Comparison of ENCODE assay signal across 19 cellular contexts in genomic region chr15:58378241-58379085, GRCh38. TPM values are rescaled to one million over a fixed set of nuclear protein-coding genes. Genes with fewer than 3 reads are reported as not detected.
DNase-seq lines count a peak whose midpoint lies in the region; TF ChIP-seq lines count a peak whose summit lies in the region.
"Had no signal": no experiment of that assay in that cellular context is flagged by ENCODE, and none has a peak within 500 bp of the region (broad histone marks: within the 10 kb centered on the region; RNA-seq: fewer than 3 reads in every experiment).

No MANE protein-coding gene starts in this region.

- H3K4me3 ChIP-seq in GM23248: no peak overlapping the region
- H3K4me3 ChIP-seq in adipocyte (ENCODE audit: low read length): no peak overlapping the region
- no peak overlapping the region for H3K4me3 ChIP-seq in smooth muscle cell
- H3K4me3 ChIP-seq: adrenal gland, Peyer's patch, sigmoid colon, tibial nerve had no signal

- H3K9ac ChIP-seq in GM23248: no peak overlapping the region
- no peak overlapping the region for H3K9ac ChIP-seq in adipocyte (ENCODE audit: low read length)
- peak overlapping the region; percentile 4 for H3K9ac ChIP-seq in smooth muscle cell (ENCODE audit: low read depth)

- no peaks in the 10 kb centered on the region for H3K27me3 ChIP-seq in GM23248 (replicated peaks; ENCODE audit: insufficient read depth)
- no peaks in the 10 kb centered on the region for H3K27me3 ChIP-seq in adipocyte (replicated peaks; ENCODE audit: control insufficient read depth, insufficient read depth, low read length)
- H3K27me3 ChIP-seq in smooth muscle cell (ENCODE audit: low read depth): no peaks in the 10 kb centered on the region
- H3K27me3 ChIP-seq: adrenal gland, neutrophil, Peyer's patch, sigmoid colon, tibial nerve had no signal

- H2AFZ ChIP-seq in GM23248 (peak overlapping the region; percentile 46), smooth muscle cell (ENCODE audit: low read depth) (no peak overlapping the region)

- no peaks in the 10 kb centered on the region; the same call in 1 of the 2 replicates for H3K9me2 ChIP-seq in GM23248 (ENCODE audit: insufficient read depth)

- H3K79me2 ChIP-seq in GM23248 (ENCODE audit: insufficient read depth): no peaks in the 10 kb centered on the region
- no peaks in the 10 kb centered on the region for H3K79me2 ChIP-seq in smooth muscle cell (ENCODE audit: low read depth)

- in situ Hi-C loops in GM23248 (cut with MboI): no loop called here

- WGBS in GM23248 (ENCODE audit: low coverage in 1 of 2, low lambda C conversion rate in 2 of 2, missing lambda C conversion rate in 2 of 2), 2 experiments: 66 to 67% methylated on average over 6 of the region's 6 CpGs
- 65% methylated on average over 6 of the region's 6 CpGs for WGBS in smooth muscle cell (ENCODE audit: low lambda C conversion rate)

- H3K9me3 ChIP-seq in GM23248 (ENCODE audit: low read depth) (no peaks in the 10 kb centered on the region), adipocyte (ENCODE audit: control insufficient read depth, low read length) (peaks cover 5% of the 10 kb centered on the region), smooth muscle cell (replicated peaks; ENCODE audit: low read depth) (no peaks in the 10 kb centered on the region)
- H3K9me3 ChIP-seq: adrenal gland, neutrophil, Peyer's patch had no signal

- no peak for TF ChIP-seq CTCF in smooth muscle cell (IDR thresholded peaks at IDR 0.05; ENCODE audit: borderline replicate concordance, insufficient read depth, poor library complexity, severe bottlenecking)

- DNase-seq in GM23248 (peak; percentile 68), adipocyte (ENCODE audit: low read depth) (peak; percentile 47), fibroblast of peridontal ligament (ENCODE audit: extremely low read depth) (peak; percentile 62), smooth muscle cell (lab: John Stamatoyannopoulos, UW; ENCODE audit: unreplicated experiment) (no peak), NCI-H1048 (lab: John Stamatoyannopoulos, UW) (no peak), GM19238 (ENCODE audit: insufficient read length, low spot score) (no peak), NCI-H748 treated with DMSO at 0.1 percent for 48 hours (lab: John Stamatoyannopoulos, UW) (no peak)
- DNase-seq in activated naive CD4-positive, alpha-beta T cell treated with anti-CD3 and anti-CD28 coated beads, Interleukin-2, amount 10 ng/mL, durations not matched to agents 7 days and 5 days: no peak
- DNase-seq: adrenal gland; C1 segment of cervical spinal cord; NCI-H1092 treated with DMSO at 0.1 percent for 48 hours; NCI-H774; Peyer's patch; sigmoid colon; stimulated activated CD4-positive, alpha-beta T cell treated with anti-CD3 and anti-CD28 coated beads, Interleukin-2, amount 100 ng/mL, for 48 hours; SW 1271 had no signal

- H3K27ac ChIP-seq in GM23248 (no peak overlapping the region), smooth muscle cell (ENCODE audit: low read depth) (peak overlapping the region; percentile 41)
- H3K27ac ChIP-seq: adrenal gland, epithelial cell of prostate, neutrophil, Peyer's patch, sigmoid colon, tibial nerve had no signal

- H3K4me2 ChIP-seq in GM23248 (ENCODE audit: unreplicated experiment): peak overlapping the region; percentile 25
- peak overlapping the region; percentile 7 for H3K4me2 ChIP-seq in smooth muscle cell

- H3F3A ChIP-seq in GM23248 (ENCODE audit: insufficient read depth) (no peaks in the 10 kb centered on the region), smooth muscle cell (ENCODE audit: low read depth) (no peaks in the 10 kb centered on the region)

- CTCF ChIA-PET in activated naive CD4-positive, alpha-beta T cell treated with anti-CD3 and anti-CD28 coated beads, Interleukin-2, amount 10 ng/mL, durations not matched to agents 7 days and 5 days (lab: Charles Lee): no interaction called here

- peaks cover 4% of the 10 kb centered on the region; the same call in 1 of the 2 replicates for H3K4me1 ChIP-seq in GM23248 (ENCODE audit: insufficient read depth)
- peaks cover 9% of the 10 kb centered on the region for H3K4me1 ChIP-seq in adipocyte (ENCODE audit: control insufficient read depth, insufficient read depth, low read length)
- no peaks in the 10 kb centered on the region for H3K4me1 ChIP-seq in smooth muscle cell (ENCODE audit: low read depth)
- H3K4me1 ChIP-seq: adrenal gland, Peyer's patch, sigmoid colon, tibial nerve had no signal

- H3K27me3 Mint-ChIP-seq in activated naive CD4-positive, alpha-beta T cell treated with anti-CD3 and anti-CD28 coated beads, Interleukin-2, amount 10 ng/mL, durations not matched to agents 7 days and 5 days: peaks cover 12% of the 10 kb centered on the region

- H3K36me3 Mint-ChIP-seq in activated naive CD4-positive, alpha-beta T cell treated with anti-CD3 and anti-CD28 coated beads, Interleukin-2, amount 10 ng/mL, durations not matched to agents 7 days and 5 days: no peaks in the 10 kb centered on the region

- H3K9me3 Mint-ChIP-seq in activated naive CD4-positive, alpha-beta T cell treated with anti-CD3 and anti-CD28 coated beads, Interleukin-2, amount 10 ng/mL, durations not matched to agents 7 days and 5 days: no peaks in the 10 kb centered on the region

- H3K4me1 Mint-ChIP-seq in activated naive CD4-positive, alpha-beta T cell treated with anti-CD3 and anti-CD28 coated beads, Interleukin-2, amount 10 ng/mL, durations not matched to agents 7 days and 5 days: no peaks in the 10 kb centered on the region

- H3K36me3 ChIP-seq in GM23248 (ENCODE audit: low read depth) (no peaks in the 10 kb centered on the region), adipocyte (ENCODE audit: control insufficient read depth, insufficient read depth, low read length, severe bottlenecking) (no peaks in the 10 kb centered on the region), smooth muscle cell (ENCODE audit: low read depth) (no peaks in the 10 kb centered on the region)
- H3K36me3 ChIP-seq: adrenal gland, neutrophil, Peyer's patch, sigmoid colon, tibial nerve had no signal

- H4K20me1 ChIP-seq in GM23248 (ENCODE audit: insufficient read depth): no peaks in the 10 kb centered on the region
- H4K20me1 ChIP-seq in smooth muscle cell (ENCODE audit: low read depth): no peaks in the 10 kb centered on the region

- H3K27ac Mint-ChIP-seq in activated naive CD4-positive, alpha-beta T cell treated with anti-CD3 and anti-CD28 coated beads, Interleukin-2, amount 10 ng/mL, durations not matched to agents 7 days and 5 days: no peak overlapping the region

- no peak overlapping the region for H3K4me3 Mint-ChIP-seq in activated naive CD4-positive, alpha-beta T cell treated with anti-CD3 and anti-CD28 coated beads, Interleukin-2, amount 10 ng/mL, durations not matched to agents 7 days and 5 days

RNA-seq across cellular contexts. Expression of gene LIPC, which starts 53.3 kb away (rescaled TPM):
- 0.38 and 0.43 TPM in 2 replicates for total RNA-seq in GM23248 (2014; rRNA removed; shearing (Covaris generic))
- polyA plus RNA-seq in GM23248 (2016; fragmentation: Nextera tagmentation; extraction: Ambion mirVana) (0.63 and 1.1 TPM in 2 replicates), smooth muscle cell (not detected in 2 replicates)
- total RNA-seq in smooth muscle cell: not detected in 2 replicates

Comparison
In these comparisons a context has a peak if more than half of its experiments do, and no peak if none do; other contexts are left out.
1. DNase-seq: peak in GM23248 (single experiment), adipocyte (single experiment) and fibroblast of peridontal ligament (single experiment); none in smooth muscle cell (single experiment), NCI-H1048 (single experiment), GM19238 (single experiment), NCI-H748 treated with DMSO at 0.1 percent for 48 hours (single experiment) and activated naive CD4-positive, alpha-beta T cell treated with anti-CD3 and anti-CD28 coated beads, Interleukin-2, amount 10 ng/mL, durations not matched to agents 7 days and 5 days (single experiment).